In the genomic region with DNA sequence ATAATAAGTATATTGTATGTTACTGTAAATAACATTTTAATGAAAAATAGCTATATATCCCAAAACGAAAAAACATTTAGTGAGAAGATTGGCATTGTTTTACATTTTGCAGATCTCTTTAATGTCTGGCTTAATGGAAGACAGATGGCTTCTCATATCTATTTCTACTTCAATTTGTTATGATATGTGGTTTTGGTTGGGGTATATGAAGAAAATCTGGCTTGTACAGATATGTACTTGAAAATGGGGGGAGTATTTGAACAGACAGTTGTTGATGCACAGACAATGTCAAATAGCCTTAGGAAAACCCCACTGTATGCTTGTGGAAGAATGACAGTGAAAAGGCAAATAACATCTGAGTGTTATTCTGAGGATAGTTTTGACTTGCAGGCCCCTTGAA, we compare ENCODE assay signal across 23 cellular contexts.
"Had no signal": no experiment of that assay in that cellular context is flagged by ENCODE, and none has a peak within 500 bp of the region (broad histone marks: within the 10 kb centered on the region; RNA-seq: fewer than 3 reads in every experiment).

No MANE protein-coding gene starts in this region.

- H3K27me3 ChIP-seq: neural progenitor cell, ovary, right lobe of liver, sigmoid colon, stomach, thyroid gland, transverse colon, upper lobe of right lung, uterus had no signal

- H3K79me2 ChIP-seq: parathyroid adenoma had no signal

- H3K27ac ChIP-seq: neural progenitor cell, ovary, psoas muscle, right lobe of liver, sigmoid colon, stomach, thoracic aorta, thyroid gland, transverse colon, upper lobe of right lung, uterus had no signal

- H3K4me1 ChIP-seq: psoas muscle, right lobe of liver, sigmoid colon, thyroid gland, transverse colon, upper lobe of right lung, uterus had no signal

- H3K4me2 ChIP-seq: neural progenitor cell had no signal

- H2AFZ ChIP-seq: neural progenitor cell, parathyroid adenoma had no signal

- H3K9me3 ChIP-seq: ovary, psoas muscle, right lobe of liver, sigmoid colon, stomach, thoracic aorta, thyroid gland, transverse colon, upper lobe of right lung, uterus had no signal

- H3K4me3 ChIP-seq: neural progenitor cell, ovary, psoas muscle, right lobe of liver, sigmoid colon, stomach, thoracic aorta, thyroid gland, transverse colon, upper lobe of right lung, uterus had no signal

- H3K36me3 ChIP-seq: neural progenitor cell, ovary, uterus had no signal

- ATAC-seq: natural killer cell; psoas muscle; right cardiac atrium; right lobe of liver; stimulated activated effector memory CD8-positive, alpha-beta T cell treated with anti-CD3 and anti-CD28 coated beads, Interleukin-12 subunit alpha, Interleukin-12 subunit beta, amount 100 ng/mL, for 72 hours; stimulated activated naive B cell treated with anti-CD40 and anti-IgM and Interleukin-4, amounts not matched to agents 10 μg/mL and 1 μg/mL and 100 μg/mL, for 72 hours; upper lobe of right lung had no signal

- H3K9ac ChIP-seq: neural progenitor cell, parathyroid adenoma had no signal

- DNase-seq: natural killer cell; occipital lobe; ovary; psoas muscle; right cardiac atrium; right lobe of liver; sigmoid colon; small intestine; stimulated activated CD4-positive, alpha-beta T cell treated with anti-CD3 and anti-CD28 coated beads, Interleukin-15, amount 100 ng/mL, for 24 hours; stimulated activated CD4-positive, alpha-beta T cell treated with anti-CD3 and anti-CD28 coated beads, Interleukin-2, amount 100 ng/mL, for 24 hours; stimulated activated CD4-positive, alpha-beta T cell treated with anti-CD3 and anti-CD28 coated beads, Interleukin-2, amount 100 ng/mL, for 48 hours; stimulated activated CD4-positive, alpha-beta T cell treated with anti-CD3 and anti-CD28 coated beads, Interleukin-4, amount 100 ng/mL, for 24 hours; stimulated activated naive B cell treated with anti-CD40 and anti-IgM and Interleukin-4, amounts not matched to agents 10 μg/mL and 1 μg/mL and 100 μg/mL, for 72 hours; stimulated activated naive CD4-positive, alpha-beta T cell treated with Interleukin-2 at 50 U/mL for 16 hours; stomach; thyroid gland; transverse colon; upper lobe of right lung; uterus had no signal
